In genomic region chr14:101821528-101821927, GRCh38 we compare ENCODE assay signal across 11 cellular contexts.
DNase-seq lines count a peak whose midpoint lies in the region; ATAC-seq and TF ChIP-seq lines count a peak whose summit lies in the region.
"Had no signal": no experiment of that assay in that cellular context is flagged by ENCODE, and none has a peak within 500 bp of the region (broad histone marks: within the 10 kb centered on the region; RNA-seq: fewer than 3 reads in every experiment).

No MANE protein-coding gene starts in this region.

- H3K27me3 ChIP-seq in CD4-positive, CD25-positive, alpha-beta regulatory T cell (ENCODE audit: control insufficient read depth, insufficient read depth, low read length) = no peaks in the 10 kb centered on the region
- H3K27me3 ChIP-seq in Peyer's patch = no peaks in the 10 kb centered on the region
- H3K27me3 ChIP-seq: SJSA1 had no signal

- peak overlapping the region; percentile 21 to 96 (median 94) for H3K4me3 Mint-ChIP-seq in CD4-positive, CD25-positive, alpha-beta regulatory T cell
- peak overlapping the region; percentile 78 for H3K4me3 Mint-ChIP-seq in activated T-helper 1 cell treated with anti-CD3 and anti-CD28 coated beads, Interleukin-12 subunit alpha, Interleukin-12 subunit beta, Interleukin-2, Interleukin-4 antibody, amounts not matched to agents 30 ng/mL and 10 ng/mL and 1 ng/mL, durations not matched to agents 14 hours and 24 hours and 36 hours
- peak overlapping the region; percentile 56 to 91 (median 75) for H3K4me3 Mint-ChIP-seq in immature natural killer cell

- peak overlapping the region; percentile 100 for H3K27ac ChIP-seq in CD4-positive, CD25-positive, alpha-beta regulatory T cell (ENCODE audit: insufficient read depth, low read length, poor library complexity, severe bottlenecking)
- peak overlapping the region; percentile 41 to 94 (median 92) for H3K27ac ChIP-seq in Peyer's patch
- H3K27ac ChIP-seq: SJSA1 had no signal

- TF ChIP-seq POLR2A in Peyer's patch (IDR thresholded peaks at IDR 0.05) = peak in 1 of 2 donors; percentile 36

- peak overlapping the region; percentile 82 for H3K4me3 ChIP-seq in CD4-positive, CD25-positive, alpha-beta regulatory T cell (ENCODE audit: low read depth, low read length)
- H3K4me3 ChIP-seq in Peyer's patch = no peak overlapping the region
- H3K4me3 ChIP-seq: SJSA1 had no signal

- no peaks in the 10 kb centered on the region for H3K9me3 ChIP-seq in CD4-positive, CD25-positive, alpha-beta regulatory T cell (ENCODE audit: control insufficient read depth in 2 of 2, low read length in 2 of 2)
- H3K9me3 ChIP-seq in Peyer's patch = no peaks in the 10 kb centered on the region
- H3K9me3 ChIP-seq: SJSA1 had no signal

- peak overlapping the region; percentile 80 to 99 (median 99) for H3K27ac Mint-ChIP-seq in CD4-positive, CD25-positive, alpha-beta regulatory T cell
- H3K27ac Mint-ChIP-seq in activated T-helper 1 cell treated with anti-CD3 and anti-CD28 coated beads, Interleukin-12 subunit alpha, Interleukin-12 subunit beta, Interleukin-2, Interleukin-4 antibody, amounts not matched to agents 30 ng/mL and 10 ng/mL and 1 ng/mL, durations not matched to agents 14 hours and 24 hours and 36 hours = peak overlapping the region; percentile 98
- H3K27ac Mint-ChIP-seq in immature natural killer cell = peak overlapping the region; percentile 99 to 100 (median 99)

- peaks cover 84% of the 10 kb centered on the region for H3K4me1 ChIP-seq in CD4-positive, CD25-positive, alpha-beta regulatory T cell (ENCODE audit: control insufficient read depth, insufficient read depth, low read length, poor library complexity, severe bottlenecking)
- peaks cover 0 to 10% (median 8%) of the 10 kb centered on the region in 4 donors for H3K4me1 ChIP-seq in Peyer's patch
- H3K4me1 ChIP-seq: SJSA1 had no signal

- peaks cover 7% of the 10 kb centered on the region for H3K27me3 Mint-ChIP-seq in CD4-positive, CD25-positive, alpha-beta regulatory T cell
- H3K27me3 Mint-ChIP-seq in activated T-helper 1 cell treated with anti-CD3 and anti-CD28 coated beads, Interleukin-12 subunit alpha, Interleukin-12 subunit beta, Interleukin-2, Interleukin-4 antibody, amounts not matched to agents 30 ng/mL and 10 ng/mL and 1 ng/mL, durations not matched to agents 14 hours and 24 hours and 36 hours (ENCODE audit: insufficient read depth) = no peaks in the 10 kb centered on the region
- H3K27me3 Mint-ChIP-seq in immature natural killer cell (ENCODE audit: low read depth in 3 of 3) = peaks cover 40 to 81% (median 50%) of the 10 kb centered on the region in 3 donors

- peaks cover 41% of the 10 kb centered on the region for H3K36me3 Mint-ChIP-seq in CD4-positive, CD25-positive, alpha-beta regulatory T cell
- peaks cover 23% of the 10 kb centered on the region for H3K36me3 Mint-ChIP-seq in activated T-helper 1 cell treated with anti-CD3 and anti-CD28 coated beads, Interleukin-12 subunit alpha, Interleukin-12 subunit beta, Interleukin-2, Interleukin-4 antibody, amounts not matched to agents 30 ng/mL and 10 ng/mL and 1 ng/mL, durations not matched to agents 14 hours and 24 hours and 36 hours (ENCODE audit: low read depth)
- H3K36me3 Mint-ChIP-seq in immature natural killer cell = peaks cover 9 to 23% (median 14%) of the 10 kb centered on the region in 3 donors

- intact Hi-C loops in activated T-helper 1 cell treated with anti-CD3 and anti-CD28 coated beads, Interleukin-12 subunit alpha, Interleukin-12 subunit beta, Interleukin-2, Interleukin-4 antibody, amounts not matched to agents 30 ng/mL and 10 ng/mL and 1 ng/mL, durations not matched to agents 14 hours and 24 hours and 36 hours (cut with micrococcal nuclease) = loop anchor here (5.0 to 10.0 kb wide), 6 partner anchors 141 to 1754 kb away; partner anchors contain the start of genes DYNC1H1, EVL, HSP90AA1 and RCOR1

- no peak for TF ChIP-seq CTCF in Peyer's patch (IDR thresholded peaks at IDR 0.05)

- H3K36me3 ChIP-seq in CD4-positive, CD25-positive, alpha-beta regulatory T cell (ENCODE audit: control insufficient read depth, insufficient read depth, low read length) = no peaks in the 10 kb centered on the region
- no peaks in the 10 kb centered on the region for H3K36me3 ChIP-seq in Peyer's patch

- no peaks in the 10 kb centered on the region for H3K9me3 Mint-ChIP-seq in CD4-positive, CD25-positive, alpha-beta regulatory T cell
- H3K9me3 Mint-ChIP-seq in activated T-helper 1 cell treated with anti-CD3 and anti-CD28 coated beads, Interleukin-12 subunit alpha, Interleukin-12 subunit beta, Interleukin-2, Interleukin-4 antibody, amounts not matched to agents 30 ng/mL and 10 ng/mL and 1 ng/mL, durations not matched to agents 14 hours and 24 hours and 36 hours = no peaks in the 10 kb centered on the region
- no peaks in the 10 kb centered on the region for H3K9me3 Mint-ChIP-seq in immature natural killer cell

- peak; percentile 47 to 83 (median 79) for DNase-seq in CD4-positive, CD25-positive, alpha-beta regulatory T cell
- DNase-seq in Peyer's patch (peak in 2 of 3 donors; percentile 47 to 65), immature natural killer cell (peak; percentile 70 to 84 (median 74)), NCI-H1092 treated with DMSO at 0.1 percent for 48 hours (lab: John Stamatoyannopoulos, UW) (no peak), NCI-H2081 treated with DMSO at 0.1 percent for 48 hours (lab: John Stamatoyannopoulos, UW) (no peak), foreskin melanocyte (no peak)
- DNase-seq in activated T-helper 1 cell treated with anti-CD3 and anti-CD28 coated beads, Interleukin-12 subunit alpha, Interleukin-12 subunit beta, Interleukin-2, Interleukin-4 antibody, amounts not matched to agents 30 ng/mL and 10 ng/mL and 1 ng/mL, durations not matched to agents 14 hours and 24 hours and 36 hours (ENCODE audit: low spot score) = peak; percentile 60
- DNase-seq: GDM1, NCI-H774 had no signal

- H3K4me1 Mint-ChIP-seq in CD4-positive, CD25-positive, alpha-beta regulatory T cell = peaks cover 24 to 78% (median 57%) of the 10 kb centered on the region in 4 donors
- H3K4me1 Mint-ChIP-seq in activated T-helper 1 cell treated with anti-CD3 and anti-CD28 coated beads, Interleukin-12 subunit alpha, Interleukin-12 subunit beta, Interleukin-2, Interleukin-4 antibody, amounts not matched to agents 30 ng/mL and 10 ng/mL and 1 ng/mL, durations not matched to agents 14 hours and 24 hours and 36 hours (ENCODE audit: low read depth) = peaks cover 87% of the 10 kb centered on the region
- peaks cover 92 to 100% of the 10 kb centered on the region in 2 donors for H3K4me1 Mint-ChIP-seq in immature natural killer cell

- ATAC-seq in CD4-positive, CD25-positive, alpha-beta regulatory T cell (ENCODE audit: low read depth in 2 of 2) = peak; percentile 14 to 23
- no peak for ATAC-seq in HG03135 (IDR thresholded peaks at IDR 0.05; ENCODE audit: unreplicated experiment)

Comparison
In these comparisons a context has a peak if more than half of its experiments do, and no peak if none do; other contexts are left out.
1. DNase-seq: peak in CD4-positive, CD25-positive, alpha-beta regulatory T cell (3 of 3), Peyer's patch (2 of 3), activated T-helper 1 cell treated with anti-CD3 and anti-CD28 coated beads, Interleukin-12 subunit alpha, Interleukin-12 subunit beta, Interleukin-2, Interleukin-4 antibody, amounts not matched to agents 30 ng/mL and 10 ng/mL and 1 ng/mL, durations not matched to agents 14 hours and 24 hours and 36 hours (single experiment) and immature natural killer cell (3 of 3); none in NCI-H1092 treated with DMSO at 0.1 percent for 48 hours (single experiment), NCI-H2081 treated with DMSO at 0.1 percent for 48 hours (single experiment) and foreskin melanocyte (single experiment).
2. Peak in every context shown above with its lines, with median percentiles within 50 percentile points of each other: H3K27ac Mint-ChIP-seq and H3K4me3 Mint-ChIP-seq.